Comparison of ENCODE assay signal across 9 cellular contexts in genomic region chr13:46593403-46593802, GRCh38. TPM values are rescaled to one million over a fixed set of nuclear protein-coding genes. Genes with fewer than 3 reads are reported as not detected.
DNase-seq lines count a peak whose midpoint lies in the region; ATAC-seq, FAIRE-seq and TF ChIP-seq lines count a peak whose summit lies in the region.
"Had no signal": no experiment of that assay in that cellular context is flagged by ENCODE, and none has a peak within 500 bp of the region (broad histone marks: within the 10 kb centered on the region; RNA-seq: fewer than 3 reads in every experiment).

No MANE protein-coding gene starts in this region.

- H3K4me2 ChIP-seq in mesendoderm (ENCODE audit: low read length): no peak overlapping the region

- no peak overlapping the region for H3K27ac ChIP-seq in mesendoderm (ENCODE audit: low read depth, low read length)

- H3K79me2 ChIP-seq in mesendoderm (ENCODE audit: control insufficient read depth, insufficient read depth, low read length): peaks cover 11% of the 10 kb centered on the region

- TF ChIP-seq CTCF in GM06990 (IDR thresholded peaks at IDR 0.05; ENCODE audit: insufficient read depth, low read length, poor library complexity, severe bottlenecking) (no peak), D721Med (IDR thresholded peaks at IDR 0.05; ENCODE audit: insufficient read depth, missing control alignments) (no peak)

- peaks cover 10% of the 10 kb centered on the region for H3K79me1 ChIP-seq in mesendoderm (ENCODE audit: low read length)

- H3K27me3 ChIP-seq in GM06990 (replicated peaks; ENCODE audit: control insufficient read depth, insufficient read depth, low read length) (no peaks in the 10 kb centered on the region), mesendoderm (ENCODE audit: insufficient read depth, low read length, poor library complexity) (no peaks in the 10 kb centered on the region)

- H3K4me3 ChIP-seq in GM06990 (replicated peaks; ENCODE audit: low read depth, low read length) (peak overlapping the region; percentile 11; the same call in 1 of the 2 replicates), mesendoderm (ENCODE audit: low read length) (no peak overlapping the region)

- no peak overlapping the region for H2BK5ac ChIP-seq in mesendoderm (ENCODE audit: low read length)

- peaks cover 56% of the 10 kb centered on the region for H3K4me1 Mint-ChIP-seq in activated CD4-positive, alpha-beta T cell treated with anti-CD3 and anti-CD28 coated beads, Interleukin-2, amount 10 ng/mL, durations not matched to agents 24 days and 14 days
- peaks cover 68 to 96% (median 81%) of the 10 kb centered on the region in 3 donors for H3K4me1 Mint-ChIP-seq in naive B cell

- no peak overlapping the region for H3K23ac ChIP-seq in mesendoderm (ENCODE audit: low read length)

- DNase-seq in GM06990 (ENCODE audit: extremely low read depth, insufficient read length) (no peak), naive B cell (peak; percentile 43), D721Med (ENCODE audit: insufficient read length, low spot score) (no peak), mesendoderm (no peak), SK-N-DZ (ENCODE audit: low spot score) (no peak), foreskin melanocyte (no peak)
- DNase-seq in activated CD4-positive, alpha-beta T cell treated with anti-CD3 and anti-CD28 coated beads, Interleukin-2, amount 10 ng/mL, durations not matched to agents 24 days and 14 days: peak; percentile 84
- DNase-seq: C1 segment of cervical spinal cord had no signal

- no peak overlapping the region for H3K4ac ChIP-seq in mesendoderm (ENCODE audit: low read depth, low read length)

- no peaks in the 10 kb centered on the region for H3K4me1 ChIP-seq in mesendoderm (ENCODE audit: control insufficient read depth, low read depth, low read length)

- peak overlapping the region; percentile 57 for H3K4me3 Mint-ChIP-seq in activated CD4-positive, alpha-beta T cell treated with anti-CD3 and anti-CD28 coated beads, Interleukin-2, amount 10 ng/mL, durations not matched to agents 24 days and 14 days
- H3K4me3 Mint-ChIP-seq in naive B cell: peak overlapping the region; percentile 8 to 86 (median 48)

- no peak overlapping the region for H3K56ac ChIP-seq in mesendoderm (ENCODE audit: low read length)

- no peak overlapping the region for H2AK5ac ChIP-seq in mesendoderm (ENCODE audit: low read length)

- peaks cover 5% of the 10 kb centered on the region for H3K27me3 Mint-ChIP-seq in activated CD4-positive, alpha-beta T cell treated with anti-CD3 and anti-CD28 coated beads, Interleukin-2, amount 10 ng/mL, durations not matched to agents 24 days and 14 days
- no peaks in the 10 kb centered on the region for H3K27me3 Mint-ChIP-seq in naive B cell

- intact Hi-C loops in activated CD4-positive, alpha-beta T cell treated with anti-CD3 and anti-CD28 coated beads, Interleukin-2, amount 10 ng/mL, durations not matched to agents 24 days and 14 days (cut with micrococcal nuclease): loop anchor here (1.0 to 10.0 kb wide), 5 partner anchors 13 to 239 kb away; partner anchors contain the start of gene LRCH1

- H3K9me3 Mint-ChIP-seq in activated CD4-positive, alpha-beta T cell treated with anti-CD3 and anti-CD28 coated beads, Interleukin-2, amount 10 ng/mL, durations not matched to agents 24 days and 14 days: no peaks in the 10 kb centered on the region
- no peaks in the 10 kb centered on the region for H3K9me3 Mint-ChIP-seq in naive B cell

- H3K18ac ChIP-seq in mesendoderm (ENCODE audit: low read length): no peak overlapping the region

- ATAC-seq in HG02870 (IDR thresholded peaks at IDR 0.05; ENCODE audit: unreplicated experiment) (peak; percentile 53), naive B cell (ENCODE audit: low read depth in 2 of 2) (peak; percentile 43 to 60)

- H2BK120ac ChIP-seq in mesendoderm (ENCODE audit: low read depth, low read length): no peak overlapping the region

- H2BK15ac ChIP-seq in mesendoderm (replicated peaks; ENCODE audit: low read depth): no peak overlapping the region

- no peak overlapping the region for H4K8ac ChIP-seq in mesendoderm (ENCODE audit: low read depth, low read length)

- H3K36me3 ChIP-seq in GM06990 (ENCODE audit: control insufficient read depth, insufficient read depth, low read length) (no peaks in the 10 kb centered on the region), mesendoderm (ENCODE audit: control insufficient read depth, insufficient read depth, low read length) (no peaks in the 10 kb centered on the region)

- no peak overlapping the region for H3K9ac ChIP-seq in mesendoderm (ENCODE audit: low read length)

- H3K36me3 Mint-ChIP-seq in activated CD4-positive, alpha-beta T cell treated with anti-CD3 and anti-CD28 coated beads, Interleukin-2, amount 10 ng/mL, durations not matched to agents 24 days and 14 days (ENCODE audit: low read depth): peaks cover 3% of the 10 kb centered on the region
- H3K36me3 Mint-ChIP-seq in naive B cell: no peaks in the 10 kb centered on the region

- no CpG with 5 or more reads among the region's 11 CpGs for WGBS in mesendoderm (ENCODE audit: extremely low coverage, insufficient coverage, low lambda C conversion rate)

- H4K5ac ChIP-seq in mesendoderm (ENCODE audit: low read length): no peak overlapping the region

- peak overlapping the region; percentile 5 for H3K27ac Mint-ChIP-seq in activated CD4-positive, alpha-beta T cell treated with anti-CD3 and anti-CD28 coated beads, Interleukin-2, amount 10 ng/mL, durations not matched to agents 24 days and 14 days
- H3K27ac Mint-ChIP-seq in naive B cell: peak overlapping the region; percentile 66 to 94 (median 86)

- no peak for FAIRE-seq in D721Med (lab: Jason Lieb, UNC)

RNA-seq across cellular contexts. Expression of gene LRCH1, which starts 40.4 kb away (rescaled TPM):
- 17.6 and 18.3 TPM in 2 replicates for total RNA-seq in activated CD4-positive, alpha-beta T cell treated with anti-CD3 and anti-CD28 coated beads, Interleukin-2, amount 10 ng/mL, durations not matched to agents 24 days and 14 days
- polyA plus RNA-seq in naive B cell (ENCODE audit: low read depth in 6 of 6): 10 to 100 TPM in 3 of 6 donors, 1 to 10 TPM in 3; 6.9 to 14.0 (median 9.8) TPM
- polyA plus RNA-seq in mesendoderm (2013, experiment 1 of 2): 4.4 TPM
- polyA plus RNA-seq in mesendoderm (2013, experiment 2 of 2): 4.4 TPM
- 3.9 and 4.9 TPM in 2 replicates for polyA plus RNA-seq in SK-N-DZ (2014; cell fraction: cytosol; rRNA removed)
- polyA plus RNA-seq in SK-N-DZ (2014; cell fraction: nucleus; rRNA removed): 3.6 and 6.9 TPM in 2 replicates

Comparison
In these comparisons a context has a peak if more than half of its experiments do, and no peak if none do; other contexts are left out.
1. DNase-seq: peak in activated CD4-positive, alpha-beta T cell treated with anti-CD3 and anti-CD28 coated beads, Interleukin-2, amount 10 ng/mL, durations not matched to agents 24 days and 14 days (single experiment) and naive B cell (single experiment); none in GM06990 (single experiment), D721Med (single experiment), mesendoderm (single experiment), SK-N-DZ (single experiment) and foreskin melanocyte (single experiment).